In the genomic region with DNA sequence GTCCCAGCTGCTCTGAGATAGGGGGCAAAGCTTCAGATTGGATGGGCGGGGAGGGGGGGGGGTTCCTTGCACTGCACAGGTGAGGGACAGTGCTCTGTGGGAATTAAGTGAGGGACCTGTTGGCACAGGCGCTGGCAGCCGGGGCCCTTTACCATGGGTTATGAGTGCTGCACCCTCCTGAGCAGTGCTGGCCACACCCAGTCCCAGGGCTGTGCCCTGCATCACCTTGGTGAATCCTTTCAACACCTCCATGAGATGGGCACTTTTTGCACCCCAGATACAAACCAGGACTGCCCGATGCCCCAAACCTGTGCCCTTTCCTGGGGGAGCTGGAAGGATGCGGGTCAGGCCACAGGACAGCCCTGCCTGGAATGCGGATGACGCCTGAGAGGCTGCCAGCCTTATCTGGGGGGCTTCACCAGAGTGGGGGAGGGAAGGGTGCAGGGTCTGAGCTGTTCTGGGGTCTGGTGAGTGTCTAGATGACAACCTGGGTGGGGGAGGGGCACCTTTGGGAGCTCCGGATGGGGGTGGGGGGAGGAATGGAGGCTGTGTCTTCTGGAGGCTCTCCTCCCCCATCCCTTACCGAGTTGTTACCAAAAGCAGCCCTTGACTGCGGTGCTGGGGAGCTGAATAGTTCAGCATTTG, we compare ENCODE assay signal across 1 cellular context.
TF ChIP-seq lines count a peak whose summit lies in the region.

No MANE protein-coding gene starts in this region.

TF ChIP-seq in K562, 482 proteins besides CTCF, POLR2A, EP300 and RAD21 (continued from another document):
- TF ChIP-seq, protein P1, sequence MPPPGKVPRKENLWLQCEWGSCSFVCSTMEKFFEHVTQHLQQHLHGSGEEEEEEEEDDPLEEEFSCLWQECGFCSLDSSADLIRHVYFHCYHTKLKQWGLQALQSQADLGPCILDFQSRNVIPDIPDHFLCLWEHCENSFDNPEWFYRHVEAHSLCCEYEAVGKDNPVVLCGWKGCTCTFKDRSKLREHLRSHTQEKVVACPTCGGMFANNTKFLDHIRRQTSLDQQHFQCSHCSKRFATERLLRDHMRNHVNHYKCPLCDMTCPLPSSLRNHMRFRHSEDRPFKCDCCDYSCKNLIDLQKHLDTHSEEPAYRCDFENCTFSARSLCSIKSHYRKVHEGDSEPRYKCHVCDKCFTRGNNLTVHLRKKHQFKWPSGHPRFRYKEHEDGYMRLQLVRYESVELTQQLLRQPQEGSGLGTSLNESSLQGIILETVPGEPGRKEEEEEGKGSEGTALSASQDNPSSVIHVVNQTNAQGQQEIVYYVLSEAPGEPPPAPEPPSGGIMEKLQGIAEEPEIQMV (tag; conservative IDR thresholded peaks at IDR 0.05; ENCODE audit: low read depth): no peak
- TF ChIP-seq, protein P2, sequence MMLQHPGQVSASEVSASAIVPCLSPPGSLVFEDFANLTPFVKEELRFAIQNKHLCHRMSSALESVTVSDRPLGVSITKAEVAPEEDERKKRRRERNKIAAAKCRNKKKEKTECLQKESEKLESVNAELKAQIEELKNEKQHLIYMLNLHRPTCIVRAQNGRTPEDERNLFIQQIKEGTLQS (IDR thresholded peaks at IDR 0.05): no peak
- TF ChIP-seq, protein P2 (CRISPR knock-in tag; conservative IDR thresholded peaks at IDR 0.05): no peak
- TF ChIP-seq, protein P3, sequence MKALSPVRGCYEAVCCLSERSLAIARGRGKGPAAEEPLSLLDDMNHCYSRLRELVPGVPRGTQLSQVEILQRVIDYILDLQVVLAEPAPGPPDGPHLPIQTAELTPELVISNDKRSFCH (CRISPR knock-in tag; IDR thresholded peaks at IDR 0.05): no peak
- TF ChIP-seq, protein P3 (tag; IDR thresholded peaks at IDR 0.05): no peak
- no peak for TF ChIP-seq ZNF57 (CRISPR knock-in tag; IDR thresholded peaks at IDR 0.05)
- TF ChIP-seq CXXC5 (CRISPR knock-in tag; IDR thresholded peaks at IDR 0.05): no peak
- TF ChIP-seq, protein P4, sequence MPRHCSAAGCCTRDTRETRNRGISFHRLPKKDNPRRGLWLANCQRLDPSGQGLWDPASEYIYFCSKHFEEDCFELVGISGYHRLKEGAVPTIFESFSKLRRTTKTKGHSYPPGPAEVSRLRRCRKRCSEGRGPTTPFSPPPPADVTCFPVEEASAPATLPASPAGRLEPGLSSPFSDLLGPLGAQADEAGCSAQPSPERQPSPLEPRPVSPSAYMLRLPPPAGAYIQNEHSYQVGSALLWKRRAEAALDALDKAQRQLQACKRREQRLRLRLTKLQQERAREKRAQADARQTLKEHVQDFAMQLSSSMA (CRISPR knock-in tag; IDR thresholded peaks at IDR 0.05): no peak
- no peak for TF ChIP-seq RAD51 (IDR thresholded peaks at IDR 0.05; ENCODE audit: borderline replicate concordance, low read depth)
- no peak for TF ChIP-seq GTF2E2 (tag; IDR thresholded peaks at IDR 0.05)
- TF ChIP-seq, protein P5, sequence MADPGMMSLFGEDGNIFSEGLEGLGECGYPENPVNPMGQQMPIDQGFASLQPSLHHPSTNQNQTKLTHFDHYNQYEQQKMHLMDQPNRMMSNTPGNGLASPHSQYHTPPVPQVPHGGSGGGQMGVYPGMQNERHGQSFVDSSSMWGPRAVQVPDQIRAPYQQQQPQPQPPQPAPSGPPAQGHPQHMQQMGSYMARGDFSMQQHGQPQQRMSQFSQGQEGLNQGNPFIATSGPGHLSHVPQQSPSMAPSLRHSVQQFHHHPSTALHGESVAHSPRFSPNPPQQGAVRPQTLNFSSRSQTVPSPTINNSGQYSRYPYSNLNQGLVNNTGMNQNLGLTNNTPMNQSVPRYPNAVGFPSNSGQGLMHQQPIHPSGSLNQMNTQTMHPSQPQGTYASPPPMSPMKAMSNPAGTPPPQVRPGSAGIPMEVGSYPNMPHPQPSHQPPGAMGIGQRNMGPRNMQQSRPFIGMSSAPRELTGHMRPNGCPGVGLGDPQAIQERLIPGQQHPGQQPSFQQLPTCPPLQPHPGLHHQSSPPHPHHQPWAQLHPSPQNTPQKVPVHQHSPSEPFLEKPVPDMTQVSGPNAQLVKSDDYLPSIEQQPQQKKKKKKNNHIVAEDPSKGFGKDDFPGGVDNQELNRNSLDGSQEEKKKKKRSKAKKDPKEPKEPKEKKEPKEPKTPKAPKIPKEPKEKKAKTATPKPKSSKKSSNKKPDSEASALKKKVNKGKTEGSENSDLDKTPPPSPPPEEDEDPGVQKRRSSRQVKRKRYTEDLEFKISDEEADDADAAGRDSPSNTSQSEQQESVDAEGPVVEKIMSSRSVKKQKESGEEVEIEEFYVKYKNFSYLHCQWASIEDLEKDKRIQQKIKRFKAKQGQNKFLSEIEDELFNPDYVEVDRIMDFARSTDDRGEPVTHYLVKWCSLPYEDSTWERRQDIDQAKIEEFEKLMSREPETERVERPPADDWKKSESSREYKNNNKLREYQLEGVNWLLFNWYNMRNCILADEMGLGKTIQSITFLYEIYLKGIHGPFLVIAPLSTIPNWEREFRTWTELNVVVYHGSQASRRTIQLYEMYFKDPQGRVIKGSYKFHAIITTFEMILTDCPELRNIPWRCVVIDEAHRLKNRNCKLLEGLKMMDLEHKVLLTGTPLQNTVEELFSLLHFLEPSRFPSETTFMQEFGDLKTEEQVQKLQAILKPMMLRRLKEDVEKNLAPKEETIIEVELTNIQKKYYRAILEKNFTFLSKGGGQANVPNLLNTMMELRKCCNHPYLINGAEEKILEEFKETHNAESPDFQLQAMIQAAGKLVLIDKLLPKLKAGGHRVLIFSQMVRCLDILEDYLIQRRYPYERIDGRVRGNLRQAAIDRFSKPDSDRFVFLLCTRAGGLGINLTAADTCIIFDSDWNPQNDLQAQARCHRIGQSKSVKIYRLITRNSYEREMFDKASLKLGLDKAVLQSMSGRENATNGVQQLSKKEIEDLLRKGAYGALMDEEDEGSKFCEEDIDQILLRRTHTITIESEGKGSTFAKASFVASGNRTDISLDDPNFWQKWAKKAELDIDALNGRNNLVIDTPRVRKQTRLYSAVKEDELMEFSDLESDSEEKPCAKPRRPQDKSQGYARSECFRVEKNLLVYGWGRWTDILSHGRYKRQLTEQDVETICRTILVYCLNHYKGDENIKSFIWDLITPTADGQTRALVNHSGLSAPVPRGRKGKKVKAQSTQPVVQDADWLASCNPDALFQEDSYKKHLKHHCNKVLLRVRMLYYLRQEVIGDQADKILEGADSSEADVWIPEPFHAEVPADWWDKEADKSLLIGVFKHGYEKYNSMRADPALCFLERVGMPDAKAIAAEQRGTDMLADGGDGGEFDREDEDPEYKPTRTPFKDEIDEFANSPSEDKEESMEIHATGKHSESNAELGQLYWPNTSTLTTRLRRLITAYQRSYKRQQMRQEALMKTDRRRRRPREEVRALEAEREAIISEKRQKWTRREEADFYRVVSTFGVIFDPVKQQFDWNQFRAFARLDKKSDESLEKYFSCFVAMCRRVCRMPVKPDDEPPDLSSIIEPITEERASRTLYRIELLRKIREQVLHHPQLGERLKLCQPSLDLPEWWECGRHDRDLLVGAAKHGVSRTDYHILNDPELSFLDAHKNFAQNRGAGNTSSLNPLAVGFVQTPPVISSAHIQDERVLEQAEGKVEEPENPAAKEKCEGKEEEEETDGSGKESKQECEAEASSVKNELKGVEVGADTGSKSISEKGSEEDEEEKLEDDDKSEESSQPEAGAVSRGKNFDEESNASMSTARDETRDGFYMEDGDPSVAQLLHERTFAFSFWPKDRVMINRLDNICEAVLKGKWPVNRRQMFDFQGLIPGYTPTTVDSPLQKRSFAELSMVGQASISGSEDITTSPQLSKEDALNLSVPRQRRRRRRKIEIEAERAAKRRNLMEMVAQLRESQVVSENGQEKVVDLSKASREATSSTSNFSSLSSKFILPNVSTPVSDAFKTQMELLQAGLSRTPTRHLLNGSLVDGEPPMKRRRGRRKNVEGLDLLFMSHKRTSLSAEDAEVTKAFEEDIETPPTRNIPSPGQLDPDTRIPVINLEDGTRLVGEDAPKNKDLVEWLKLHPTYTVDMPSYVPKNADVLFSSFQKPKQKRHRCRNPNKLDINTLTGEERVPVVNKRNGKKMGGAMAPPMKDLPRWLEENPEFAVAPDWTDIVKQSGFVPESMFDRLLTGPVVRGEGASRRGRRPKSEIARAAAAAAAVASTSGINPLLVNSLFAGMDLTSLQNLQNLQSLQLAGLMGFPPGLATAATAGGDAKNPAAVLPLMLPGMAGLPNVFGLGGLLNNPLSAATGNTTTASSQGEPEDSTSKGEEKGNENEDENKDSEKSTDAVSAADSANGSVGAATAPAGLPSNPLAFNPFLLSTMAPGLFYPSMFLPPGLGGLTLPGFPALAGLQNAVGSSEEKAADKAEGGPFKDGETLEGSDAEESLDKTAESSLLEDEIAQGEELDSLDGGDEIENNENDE (IDR thresholded peaks at IDR 0.05; ENCODE audit: low read depth, low read length): no peak
- TF ChIP-seq FOXJ2 (tag; IDR thresholded peaks at IDR 0.05): no peak
- TF ChIP-seq, protein P6, sequence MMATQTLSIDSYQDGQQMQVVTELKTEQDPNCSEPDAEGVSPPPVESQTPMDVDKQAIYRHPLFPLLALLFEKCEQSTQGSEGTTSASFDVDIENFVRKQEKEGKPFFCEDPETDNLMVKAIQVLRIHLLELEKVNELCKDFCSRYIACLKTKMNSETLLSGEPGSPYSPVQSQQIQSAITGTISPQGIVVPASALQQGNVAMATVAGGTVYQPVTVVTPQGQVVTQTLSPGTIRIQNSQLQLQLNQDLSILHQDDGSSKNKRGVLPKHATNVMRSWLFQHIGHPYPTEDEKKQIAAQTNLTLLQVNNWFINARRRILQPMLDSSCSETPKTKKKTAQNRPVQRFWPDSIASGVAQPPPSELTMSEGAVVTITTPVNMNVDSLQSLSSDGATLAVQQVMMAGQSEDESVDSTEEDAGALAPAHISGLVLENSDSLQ (IDR thresholded peaks at IDR 0.05): no peak
- no peak for TF ChIP-seq CSDE1 (IDR thresholded peaks at IDR 0.05)
- TF ChIP-seq, protein P7, sequence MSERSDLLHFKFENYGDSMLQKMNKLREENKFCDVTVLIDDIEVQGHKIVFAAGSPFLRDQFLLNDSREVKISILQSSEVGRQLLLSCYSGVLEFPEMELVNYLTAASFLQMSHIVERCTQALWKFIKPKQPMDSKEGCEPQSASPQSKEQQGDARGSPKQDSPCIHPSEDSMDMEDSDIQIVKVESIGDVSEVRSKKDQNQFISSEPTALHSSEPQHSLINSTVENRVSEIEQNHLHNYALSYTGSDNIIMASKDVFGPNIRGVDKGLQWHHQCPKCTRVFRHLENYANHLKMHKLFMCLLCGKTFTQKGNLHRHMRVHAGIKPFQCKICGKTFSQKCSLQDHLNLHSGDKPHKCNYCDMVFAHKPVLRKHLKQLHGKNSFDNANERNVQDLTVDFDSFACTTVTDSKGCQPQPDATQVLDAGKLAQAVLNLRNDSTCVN (CRISPR knock-in tag; IDR thresholded peaks at IDR 0.05): no peak
